In genomic region chr11:57649826-57650738, GRCh38 we compare ENCODE assay signal across 9 cellular contexts. TPM values are rescaled to one million over a fixed set of nuclear protein-coding genes. Genes with fewer than 3 reads are reported as not detected.
DNase-seq lines count a peak whose midpoint lies in the region; ATAC-seq and TF ChIP-seq lines count a peak whose summit lies in the region.
"Had no signal": no experiment of that assay in that cellular context is flagged by ENCODE, and none has a peak within 500 bp of the region (broad histone marks: within the 10 kb centered on the region; RNA-seq: fewer than 3 reads in every experiment).

TSS of gene YPEL4 (minus strand) at chr11:57649912. CDS start at chr11:57647107, 2,805 bp downstream.

- H3K27ac ChIP-seq in ectodermal cell (ENCODE audit: insufficient read depth, low read depth, low read length, poor library complexity, severe bottlenecking) = peak within 1 kb of the TSS; percentile 42
- no peak within 1 kb of the TSS for H3K27ac ChIP-seq in lower lobe of right lung

- H3K4me1 ChIP-seq in ectodermal cell (ENCODE audit: control insufficient read depth, insufficient read depth, low read length) = peaks cover 54% of the 10 kb centered on the region
- peaks cover 50% of the 10 kb centered on the region for H3K4me1 ChIP-seq in lower lobe of right lung

- no peak for TF ChIP-seq CTCF in lower lobe of right lung (IDR thresholded peaks at IDR 0.05)

- peaks cover 42% of the 10 kb centered on the region for H3K27me3 Mint-ChIP-seq in activated CD8-positive, alpha-beta T cell treated with anti-CD3 and anti-CD28 coated beads, Interleukin-2, amount 10 ng/mL, durations not matched to agents 7 days and 5 days (ENCODE audit: low read depth)

- peak within 1 kb of the TSS; percentile 71 for H3K27ac Mint-ChIP-seq in activated CD8-positive, alpha-beta T cell treated with anti-CD3 and anti-CD28 coated beads, Interleukin-2, amount 10 ng/mL, durations not matched to agents 7 days and 5 days

- POLR2A ChIA-PET in activated CD8-positive, alpha-beta T cell treated with anti-CD3 and anti-CD28 coated beads, Interleukin-2, amount 10 ng/mL, durations not matched to agents 7 days and 5 days (lab: Charles Lee) = no interaction called here

- ATAC-seq in activated CD8-positive, alpha-beta T cell treated with anti-CD3 and anti-CD28 coated beads, Interleukin-2, amount 10 ng/mL, durations not matched to agents 7 days and 5 days = peak; percentile 76
- ATAC-seq in lower lobe of right lung = peak; percentile 61 to 72
- ATAC-seq in GM19455 (IDR thresholded peaks at IDR 0.05; ENCODE audit: unreplicated experiment) = no peak
- ATAC-seq in GM19452 (IDR thresholded peaks at IDR 0.05; ENCODE audit: unreplicated experiment) = no peak

- peak; percentile 74 for DNase-seq in ELF-1 (ENCODE audit: low read depth, low spot score)
- DNase-seq in MV-4-11 (lab: John Stamatoyannopoulos, UW) = peak; percentile 35
- DNase-seq in activated CD8-positive, alpha-beta T cell treated with anti-CD3 and anti-CD28 coated beads, Interleukin-2, amount 10 ng/mL, durations not matched to agents 7 days and 5 days = peak; percentile 77
- DNase-seq in lower lobe of right lung = peak; percentile 57
- peak; percentile 20 to 33 for DNase-seq in stimulated activated CD8-positive, alpha-beta memory T cell treated with anti-CD3 and anti-CD28 coated beads, Interleukin-15, amount 100 ng/mL, for 48 hours (ENCODE audit: low read depth in 2 of 2)

- H3K4me3 Mint-ChIP-seq in activated CD8-positive, alpha-beta T cell treated with anti-CD3 and anti-CD28 coated beads, Interleukin-2, amount 10 ng/mL, durations not matched to agents 7 days and 5 days = peak within 1 kb of the TSS; percentile 71

- CTCF ChIA-PET in activated CD8-positive, alpha-beta T cell treated with anti-CD3 and anti-CD28 coated beads, Interleukin-2, amount 10 ng/mL, durations not matched to agents 7 days and 5 days (lab: Charles Lee) = interaction anchor here (2.2 to 16.2 kb wide), 3 partner anchors 10 to 157 kb away, joined by 10 to 421 read pairs (median 12); partner anchors contain the start of gene UBE2L6

- 19 to 25% methylated on average over 13 to 15 of the region's 15 CpGs for WGBS in ectodermal cell, 2 experiments

- H3K9me3 ChIP-seq in ectodermal cell (ENCODE audit: control insufficient read depth, low read length) = no peaks in the 10 kb centered on the region
- H3K9me3 ChIP-seq in lower lobe of right lung = no peaks in the 10 kb centered on the region

- H3K27me3 ChIP-seq in ectodermal cell (ENCODE audit: control insufficient read depth, insufficient read depth, low read length, poor library complexity, severe bottlenecking) = no peaks in the 10 kb centered on the region
- H3K27me3 ChIP-seq in lower lobe of right lung (ENCODE audit: low read depth) = peaks cover 30% of the 10 kb centered on the region

- no peaks in the 10 kb centered on the region for H3K36me3 Mint-ChIP-seq in activated CD8-positive, alpha-beta T cell treated with anti-CD3 and anti-CD28 coated beads, Interleukin-2, amount 10 ng/mL, durations not matched to agents 7 days and 5 days (ENCODE audit: low read depth)

- H3K4me3 ChIP-seq in ectodermal cell (ENCODE audit: insufficient read depth, low read depth, low read length) (peak within 1 kb of the TSS; percentile 39), lower lobe of right lung (peak within 1 kb of the TSS; percentile 54)

- H3K9me3 Mint-ChIP-seq in activated CD8-positive, alpha-beta T cell treated with anti-CD3 and anti-CD28 coated beads, Interleukin-2, amount 10 ng/mL, durations not matched to agents 7 days and 5 days (ENCODE audit: insufficient read depth) = no peaks in the 10 kb centered on the region

- intact Hi-C loops in lower lobe of right lung (cut with DNase I) = no loop called here

- H3K4me1 Mint-ChIP-seq in activated CD8-positive, alpha-beta T cell treated with anti-CD3 and anti-CD28 coated beads, Interleukin-2, amount 10 ng/mL, durations not matched to agents 7 days and 5 days (ENCODE audit: low read depth) = peaks cover 61% of the 10 kb centered on the region

- H3K36me3 ChIP-seq in ectodermal cell (ENCODE audit: control insufficient read depth, insufficient read depth, low read length) (no peaks in the 10 kb centered on the region), lower lobe of right lung (no peaks in the 10 kb centered on the region)

RNA-seq across cellular contexts. Expression of gene YPEL4, which starts in this region (rescaled TPM):
- under 1 TPM; 0.11 to 0.13 TPM for total RNA-seq in activated CD8-positive, alpha-beta T cell treated with anti-CD3 and anti-CD28 coated beads, Interleukin-2, amount 10 ng/mL, durations not matched to agents 7 days and 5 days
- polyA plus RNA-seq in ectodermal cell (2013, experiment 1 of 4) = not detected
- polyA plus RNA-seq in ectodermal cell (2013, experiment 2 of 4) = 0.41 TPM
- 0.16 TPM for polyA plus RNA-seq in ectodermal cell (2013, experiment 3 of 4)
- 0.16 TPM for polyA plus RNA-seq in ectodermal cell (2013, experiment 4 of 4)
- total RNA-seq in lower lobe of right lung = 3.1 TPM
- total RNA-seq: NCI-H460 had no signal

Comparison
In these comparisons a context has a peak if more than half of its experiments do, and no peak if none do; other contexts are left out.
1. Peak in DNase-seq and ATAC-seq in activated CD8-positive, alpha-beta T cell treated with anti-CD3 and anti-CD28 coated beads, Interleukin-2, amount 10 ng/mL, durations not matched to agents 7 days and 5 days; RNA of the gene not detected or under 1 TPM.
2. DNase-seq: peak in every context shown above with its lines; median percentile 77 in activated CD8-positive, alpha-beta T cell treated with anti-CD3 and anti-CD28 coated beads, Interleukin-2, amount 10 ng/mL, durations not matched to agents 7 days and 5 days; 74 in ELF-1; 57 in lower lobe of right lung; 35 in MV-4-11; 26 in stimulated activated CD8-positive, alpha-beta memory T cell treated with anti-CD3 and anti-CD28 coated beads, Interleukin-15, amount 100 ng/mL, for 48 hours.
3. ATAC-seq: peak in lower lobe of right lung (2 of 2); none in GM19455 (single experiment) and GM19452 (single experiment).